In the genomic region with DNA sequence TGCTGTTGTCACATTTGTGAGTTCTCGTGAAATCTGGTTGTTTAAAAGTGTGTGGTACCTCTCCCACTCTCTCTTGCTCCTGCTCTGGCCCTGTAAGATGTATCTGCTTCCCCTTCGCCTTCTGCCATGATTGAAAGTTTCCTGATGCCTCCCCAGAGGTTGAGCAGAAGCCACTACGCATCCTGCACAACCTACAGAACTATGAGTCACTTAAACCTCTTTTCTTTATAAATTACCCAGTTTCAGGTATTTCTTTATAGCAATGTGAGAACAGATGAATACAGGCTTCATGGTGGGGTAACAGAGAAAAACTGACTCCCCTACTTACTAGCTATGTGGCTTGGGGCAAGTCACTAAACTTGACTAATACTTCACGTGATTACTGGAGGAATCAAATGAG, we compare ENCODE assay signal across 19 cellular contexts. TPM values are rescaled to one million over a fixed set of nuclear protein-coding genes. Genes with fewer than 3 reads are reported as not detected.
DNase-seq lines count a peak whose midpoint lies in the region; ATAC-seq lines count a peak whose summit lies in the region.
"Had no signal": no experiment of that assay in that cellular context is flagged by ENCODE, and none has a peak within 500 bp of the region (broad histone marks: within the 10 kb centered on the region; RNA-seq: fewer than 3 reads in every experiment).

No MANE protein-coding gene starts in this region.

- no peaks in the 10 kb centered on the region for H3K27me3 ChIP-seq in GM23248 (replicated peaks; ENCODE audit: insufficient read depth)

- no peak overlapping the region for H3K27ac Mint-ChIP-seq in activated CD4-positive, alpha-beta T cell treated with anti-CD3 and anti-CD28 coated beads for 36 hours
- H3K27ac Mint-ChIP-seq in activated T-cell treated with anti-CD3 and anti-CD28 coated beads, Interleukin-2, amount 50 U/mL, for 72 hours, result no peak overlapping the region
- peak overlapping the region; percentile 10 for H3K27ac Mint-ChIP-seq in activated naive CD8-positive, alpha-beta T cell treated with anti-CD3 and anti-CD28 coated beads for 36 hours
- no peak overlapping the region for H3K27ac Mint-ChIP-seq in stimulated activated naive CD8-positive, alpha-beta T cell treated with anti-CD3 and anti-CD28 coated beads, Interleukin-15, amount 100 ng/mL, for 72 hours
- H3K27ac Mint-ChIP-seq: CD4-positive, alpha-beta memory T cell had no signal

- H3K4me3 Mint-ChIP-seq in activated CD4-positive, alpha-beta T cell treated with anti-CD3 and anti-CD28 coated beads for 36 hours, result no peak overlapping the region
- H3K4me3 Mint-ChIP-seq in activated T-cell treated with anti-CD3 and anti-CD28 coated beads, Interleukin-2, amount 50 U/mL, for 72 hours, result no peak overlapping the region
- H3K4me3 Mint-ChIP-seq in activated naive CD8-positive, alpha-beta T cell treated with anti-CD3 and anti-CD28 coated beads for 36 hours, result no peak overlapping the region
- H3K4me3 Mint-ChIP-seq in stimulated activated naive CD8-positive, alpha-beta T cell treated with anti-CD3 and anti-CD28 coated beads, Interleukin-15, amount 100 ng/mL, for 72 hours, result no peak overlapping the region
- H3K4me3 Mint-ChIP-seq: CD4-positive, alpha-beta memory T cell; H9 had no signal

- no peaks in the 10 kb centered on the region for H3K9me3 Mint-ChIP-seq in activated CD4-positive, alpha-beta T cell treated with anti-CD3 and anti-CD28 coated beads for 36 hours (ENCODE audit: low read depth)
- H3K9me3 Mint-ChIP-seq in activated T-cell treated with anti-CD3 and anti-CD28 coated beads, Interleukin-2, amount 50 U/mL, for 72 hours, result peaks cover 0 to 1% of the 10 kb centered on the region in 2 donors
- H3K9me3 Mint-ChIP-seq in activated naive CD8-positive, alpha-beta T cell treated with anti-CD3 and anti-CD28 coated beads for 36 hours, result no peaks in the 10 kb centered on the region
- peaks cover 0 to 7% of the 10 kb centered on the region in 2 donors for H3K9me3 Mint-ChIP-seq in stimulated activated naive CD8-positive, alpha-beta T cell treated with anti-CD3 and anti-CD28 coated beads, Interleukin-15, amount 100 ng/mL, for 72 hours
- H3K9me3 Mint-ChIP-seq: CD4-positive, alpha-beta memory T cell had no signal

- no peaks in the 10 kb centered on the region for H3K9me3 ChIP-seq in GM23248 (ENCODE audit: low read depth)
- H3K9me3 ChIP-seq: A549 had no signal

- H3K4me1 Mint-ChIP-seq in activated CD4-positive, alpha-beta T cell treated with anti-CD3 and anti-CD28 coated beads for 36 hours, result no peaks in the 10 kb centered on the region
- H3K4me1 Mint-ChIP-seq in activated T-cell treated with anti-CD3 and anti-CD28 coated beads, Interleukin-2, amount 50 U/mL, for 72 hours (ENCODE audit: low read depth), result peaks cover 12% of the 10 kb centered on the region
- H3K4me1 Mint-ChIP-seq in activated naive CD8-positive, alpha-beta T cell treated with anti-CD3 and anti-CD28 coated beads for 36 hours, result peaks cover 8% of the 10 kb centered on the region
- peaks cover 8% of the 10 kb centered on the region for H3K4me1 Mint-ChIP-seq in stimulated activated naive CD8-positive, alpha-beta T cell treated with anti-CD3 and anti-CD28 coated beads, Interleukin-15, amount 100 ng/mL, for 72 hours

- peak; percentile 53 for ATAC-seq in activated CD4-positive, alpha-beta T cell treated with anti-CD3 and anti-CD28 coated beads for 36 hours
- ATAC-seq in activated T-cell treated with anti-CD3 and anti-CD28 coated beads, Interleukin-2, amount 50 U/mL, for 72 hours (replicated peaks in 1 of 2), result peak; percentile 35 to 46
- ATAC-seq in stimulated activated naive CD8-positive, alpha-beta T cell treated with anti-CD3 and anti-CD28 coated beads, Interleukin-15, amount 100 ng/mL, for 72 hours, result peak; percentile 50
- ATAC-seq: A549, HepG2 had no signal

- WGBS in GM23248 (ENCODE audit: low coverage in 1 of 2, low lambda C conversion rate in 2 of 2, missing lambda C conversion rate in 2 of 2), 2 experiments, result 47 to 59% methylated on average over 4 of the region's 4 CpGs

- H3K36me3 ChIP-seq in GM23248 (ENCODE audit: low read depth), result no peaks in the 10 kb centered on the region

- no peaks in the 10 kb centered on the region for H3F3A ChIP-seq in GM23248 (ENCODE audit: insufficient read depth)

- H3K4me2 ChIP-seq in GM23248 (ENCODE audit: unreplicated experiment), result no peak overlapping the region
- H3K4me2 ChIP-seq: A549 had no signal

- no peaks in the 10 kb centered on the region for H3K79me2 ChIP-seq in GM23248 (ENCODE audit: insufficient read depth)

- no peak for DNase-seq in activated CD4-positive, alpha-beta T cell treated with anti-CD3 and anti-CD28 coated beads for 36 hours
- DNase-seq in activated CD4-positive, alpha-beta T cell treated with anti-CD3 and anti-CD28 coated beads, Interleukin-2, amount 50 U/mL, for 1 hour, result no peak
- no peak for DNase-seq in activated T-cell treated with anti-CD3 and anti-CD28 coated beads, Interleukin-2, amount 50 U/mL, for 72 hours
- no peak for DNase-seq in activated T-cell treated with anti-CD3 and anti-CD28 coated beads, Interleukin-2, amount 50 U/mL, for 1 hour
- DNase-seq in activated naive CD8-positive, alpha-beta T cell treated with anti-CD3 and anti-CD28 coated beads for 36 hours, result no peak
- no peak for DNase-seq in stimulated activated naive CD8-positive, alpha-beta T cell treated with anti-CD3 and anti-CD28 coated beads, Interleukin-15, amount 100 ng/mL, for 72 hours
- DNase-seq in CD1c-positive myeloid dendritic cell (ENCODE audit: extremely low spot score) (no peak), GM23248 (no peak)
- DNase-seq: AML-193; CD4-positive, alpha-beta memory T cell; DMS79 treated with DMSO at 0.1 percent for 48 hours; GF-D8; H9 had no signal

- CTCF ChIA-PET in activated CD4-positive, alpha-beta T cell treated with anti-CD3 and anti-CD28 coated beads for 36 hours (lab: Charles Lee), result interaction anchor here (1.3 kb wide), 1 partner anchor 15 kb away, joined by 3 read pairs; no protein-coding TSS in a partner anchor

- peaks cover 8% of the 10 kb centered on the region for H3K27me3 Mint-ChIP-seq in activated CD4-positive, alpha-beta T cell treated with anti-CD3 and anti-CD28 coated beads for 36 hours
- peaks cover 26% of the 10 kb centered on the region for H3K27me3 Mint-ChIP-seq in activated T-cell treated with anti-CD3 and anti-CD28 coated beads, Interleukin-2, amount 50 U/mL, for 72 hours (ENCODE audit: low read depth)
- H3K27me3 Mint-ChIP-seq in activated naive CD8-positive, alpha-beta T cell treated with anti-CD3 and anti-CD28 coated beads for 36 hours, result peaks cover 13% of the 10 kb centered on the region
- peaks cover 22% of the 10 kb centered on the region for H3K27me3 Mint-ChIP-seq in stimulated activated naive CD8-positive, alpha-beta T cell treated with anti-CD3 and anti-CD28 coated beads, Interleukin-15, amount 100 ng/mL, for 72 hours
- H3K27me3 Mint-ChIP-seq: CD4-positive, alpha-beta memory T cell had no signal

- H4K20me1 ChIP-seq in GM23248 (ENCODE audit: insufficient read depth), result no peaks in the 10 kb centered on the region

- H3K36me3 Mint-ChIP-seq in activated CD4-positive, alpha-beta T cell treated with anti-CD3 and anti-CD28 coated beads for 36 hours (ENCODE audit: low read depth), result no peaks in the 10 kb centered on the region
- H3K36me3 Mint-ChIP-seq in activated T-cell treated with anti-CD3 and anti-CD28 coated beads, Interleukin-2, amount 50 U/mL, for 72 hours (ENCODE audit: insufficient read depth in 2 of 2), result no peaks in the 10 kb centered on the region
- H3K36me3 Mint-ChIP-seq in activated naive CD8-positive, alpha-beta T cell treated with anti-CD3 and anti-CD28 coated beads for 36 hours, result no peaks in the 10 kb centered on the region
- H3K36me3 Mint-ChIP-seq: CD4-positive, alpha-beta memory T cell had no signal

- in situ Hi-C loops in GM23248 (cut with MboI), result no loop called here

- H3K9me2 ChIP-seq in GM23248 (ENCODE audit: insufficient read depth), result no peaks in the 10 kb centered on the region

- no peak overlapping the region for H3K27ac ChIP-seq in GM23248
- H3K27ac ChIP-seq: 22Rv1, A549, C4-2B had no signal

- H3K4me1 ChIP-seq in GM23248 (ENCODE audit: insufficient read depth), result no peaks in the 10 kb centered on the region
- H3K4me1 ChIP-seq: A549 had no signal

- POLR2A ChIA-PET in activated CD4-positive, alpha-beta T cell treated with anti-CD3 and anti-CD28 coated beads for 36 hours (lab: Charles Lee), result no interaction called here

- no peak overlapping the region for H2AFZ ChIP-seq in GM23248

- no peak overlapping the region for H3K4me3 ChIP-seq in GM23248
- H3K4me3 ChIP-seq: A549 had no signal

- intact Hi-C loops in activated CD4-positive, alpha-beta T cell treated with anti-CD3 and anti-CD28 coated beads for 36 hours (cut with DNase I, micrococcal nuclease), result no loop called here

- no peak overlapping the region for H3K9ac ChIP-seq in GM23248

RNA-seq across cellular contexts. Expression of a gene that starts 18.0 kb away (rescaled TPM):
- total RNA-seq in activated CD4-positive, alpha-beta T cell treated with anti-CD3 and anti-CD28 coated beads for 36 hours, result not detected
- not detected for total RNA-seq in activated T-cell treated with anti-CD3 and anti-CD28 coated beads, Interleukin-2, amount 50 U/mL, for 72 hours
- total RNA-seq in activated naive CD8-positive, alpha-beta T cell treated with anti-CD3 and anti-CD28 coated beads for 36 hours, result not detected
- total RNA-seq in GM23248 (2014; rRNA removed; shearing (Covaris generic)), result not detected in 2 replicates
- polyA plus RNA-seq in GM23248 (2016; fragmentation: Nextera tagmentation; extraction: Ambion mirVana), result not detected in 2 replicates
- total RNA-seq: CD4-positive, alpha-beta memory T cell; H1; H9; HepG2 had no signal
- polyA plus RNA-seq: A549; BJ; CD4-positive, alpha-beta memory T cell; HepG2 had no signal
